In genomic region chr19:10420444-10421239, GRCh38 we compare ENCODE assay signal across 1 cellular context.
TF ChIP-seq lines count a peak whose summit lies in the region.

TSS of gene PDE4A (plus strand) at chr19:10420538. CDS start at chr19:10420765, 227 bp downstream.

TF ChIP-seq in K562, 482 proteins besides CTCF, POLR2A, EP300 and RAD21 (continued from another document and continues in another):
- TF ChIP-seq ZNF592 (IDR thresholded peaks at IDR 0.05) = no peak
- no peak for TF ChIP-seq ZNF586 (CRISPR knock-in tag; conservative IDR thresholded peaks at IDR 0.05)
- TF ChIP-seq, protein P1, sequence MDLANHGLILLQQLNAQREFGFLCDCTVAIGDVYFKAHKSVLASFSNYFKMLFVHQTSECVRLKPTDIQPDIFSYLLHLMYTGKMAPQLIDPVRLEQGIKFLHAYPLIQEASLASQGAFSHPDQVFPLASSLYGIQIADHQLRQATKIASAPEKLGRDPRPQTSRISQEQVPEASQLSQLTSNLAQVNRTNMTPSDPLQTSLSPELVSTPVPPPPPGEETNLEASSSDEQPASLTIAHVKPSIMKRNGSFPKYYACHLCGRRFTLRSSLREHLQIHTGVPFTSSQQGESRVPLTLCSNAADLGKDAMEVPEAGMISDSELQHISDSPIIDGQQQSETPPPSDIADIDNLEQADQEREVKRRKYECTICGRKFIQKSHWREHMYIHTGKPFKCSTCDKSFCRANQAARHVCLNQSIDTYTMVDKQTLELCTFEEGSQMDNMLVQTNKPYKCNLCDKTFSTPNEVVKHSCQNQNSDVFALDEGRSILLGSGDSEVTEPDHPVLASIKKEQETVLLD (IDR thresholded peaks at IDR 0.05) = no peak; the same call in 1 of the 2 replicates
- TF ChIP-seq CBX5 (IDR thresholded peaks at IDR 0.05; ENCODE audit: borderline replicate concordance, low read depth) = 0 out of 2 replicates have a peak, but pooled peaks have one; percentile 43
- TF ChIP-seq SRSF9 (IDR thresholded peaks at IDR 0.05; ENCODE audit: borderline replicate concordance, low read depth, low read length) = no peak
- TF ChIP-seq, protein P2, sequence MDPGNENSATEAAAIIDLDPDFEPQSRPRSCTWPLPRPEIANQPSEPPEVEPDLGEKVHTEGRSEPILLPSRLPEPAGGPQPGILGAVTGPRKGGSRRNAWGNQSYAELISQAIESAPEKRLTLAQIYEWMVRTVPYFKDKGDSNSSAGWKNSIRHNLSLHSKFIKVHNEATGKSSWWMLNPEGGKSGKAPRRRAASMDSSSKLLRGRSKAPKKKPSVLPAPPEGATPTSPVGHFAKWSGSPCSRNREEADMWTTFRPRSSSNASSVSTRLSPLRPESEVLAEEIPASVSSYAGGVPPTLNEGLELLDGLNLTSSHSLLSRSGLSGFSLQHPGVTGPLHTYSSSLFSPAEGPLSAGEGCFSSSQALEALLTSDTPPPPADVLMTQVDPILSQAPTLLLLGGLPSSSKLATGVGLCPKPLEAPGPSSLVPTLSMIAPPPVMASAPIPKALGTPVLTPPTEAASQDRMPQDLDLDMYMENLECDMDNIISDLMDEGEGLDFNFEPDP (CRISPR knock-in tag; IDR thresholded peaks at IDR 0.05) = no peak
- no peak for TF ChIP-seq MCM7 (IDR thresholded peaks at IDR 0.05)
- no peak for TF ChIP-seq BCLAF1 (IDR thresholded peaks at IDR 0.05; ENCODE audit: borderline replicate concordance in 1 of 2, control insufficient read depth in 1 of 2, low read depth in 2 of 2, low read length in 1 of 2)
- TF ChIP-seq, protein P3, sequence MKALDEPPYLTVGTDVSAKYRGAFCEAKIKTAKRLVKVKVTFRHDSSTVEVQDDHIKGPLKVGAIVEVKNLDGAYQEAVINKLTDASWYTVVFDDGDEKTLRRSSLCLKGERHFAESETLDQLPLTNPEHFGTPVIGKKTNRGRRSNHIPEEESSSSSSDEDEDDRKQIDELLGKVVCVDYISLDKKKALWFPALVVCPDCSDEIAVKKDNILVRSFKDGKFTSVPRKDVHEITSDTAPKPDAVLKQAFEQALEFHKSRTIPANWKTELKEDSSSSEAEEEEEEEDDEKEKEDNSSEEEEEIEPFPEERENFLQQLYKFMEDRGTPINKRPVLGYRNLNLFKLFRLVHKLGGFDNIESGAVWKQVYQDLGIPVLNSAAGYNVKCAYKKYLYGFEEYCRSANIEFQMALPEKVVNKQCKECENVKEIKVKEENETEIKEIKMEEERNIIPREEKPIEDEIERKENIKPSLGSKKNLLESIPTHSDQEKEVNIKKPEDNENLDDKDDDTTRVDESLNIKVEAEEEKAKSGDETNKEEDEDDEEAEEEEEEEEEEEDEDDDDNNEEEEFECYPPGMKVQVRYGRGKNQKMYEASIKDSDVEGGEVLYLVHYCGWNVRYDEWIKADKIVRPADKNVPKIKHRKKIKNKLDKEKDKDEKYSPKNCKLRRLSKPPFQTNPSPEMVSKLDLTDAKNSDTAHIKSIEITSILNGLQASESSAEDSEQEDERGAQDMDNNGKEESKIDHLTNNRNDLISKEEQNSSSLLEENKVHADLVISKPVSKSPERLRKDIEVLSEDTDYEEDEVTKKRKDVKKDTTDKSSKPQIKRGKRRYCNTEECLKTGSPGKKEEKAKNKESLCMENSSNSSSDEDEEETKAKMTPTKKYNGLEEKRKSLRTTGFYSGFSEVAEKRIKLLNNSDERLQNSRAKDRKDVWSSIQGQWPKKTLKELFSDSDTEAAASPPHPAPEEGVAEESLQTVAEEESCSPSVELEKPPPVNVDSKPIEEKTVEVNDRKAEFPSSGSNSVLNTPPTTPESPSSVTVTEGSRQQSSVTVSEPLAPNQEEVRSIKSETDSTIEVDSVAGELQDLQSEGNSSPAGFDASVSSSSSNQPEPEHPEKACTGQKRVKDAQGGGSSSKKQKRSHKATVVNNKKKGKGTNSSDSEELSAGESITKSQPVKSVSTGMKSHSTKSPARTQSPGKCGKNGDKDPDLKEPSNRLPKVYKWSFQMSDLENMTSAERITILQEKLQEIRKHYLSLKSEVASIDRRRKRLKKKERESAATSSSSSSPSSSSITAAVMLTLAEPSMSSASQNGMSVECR (CRISPR knock-in tag; IDR thresholded peaks at IDR 0.05) = peak; percentile 39; the same call in 1 of the 2 replicates
- no peak for TF ChIP-seq DMBX1 (CRISPR knock-in tag; IDR thresholded peaks at IDR 0.05; ENCODE audit: borderline replicate concordance)
- TF ChIP-seq, protein P4, sequence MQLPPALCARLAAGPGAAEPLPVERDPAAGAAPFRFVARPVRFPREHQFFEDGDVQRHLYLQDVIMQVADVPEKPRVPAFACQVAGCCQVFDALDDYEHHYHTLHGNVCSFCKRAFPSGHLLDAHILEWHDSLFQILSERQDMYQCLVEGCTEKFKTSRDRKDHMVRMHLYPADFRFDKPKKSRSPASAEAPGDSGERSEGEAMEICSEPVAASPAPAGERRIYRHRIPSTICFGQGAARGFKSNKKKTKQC (CRISPR knock-in tag; IDR thresholded peaks at IDR 0.05) = no peak
- no peak for TF ChIP-seq NFYB (IDR thresholded peaks at IDR 0.05; ENCODE audit: extremely low read depth, insufficient read length)
- no peak for TF ChIP-seq TEAD2 (tag; IDR thresholded peaks at IDR 0.05)
- no peak for TF ChIP-seq RFX7 (CRISPR knock-in tag; IDR thresholded peaks at IDR 0.05)
- TF ChIP-seq YY1 (IDR thresholded peaks at IDR 0.05; ENCODE audit: borderline replicate concordance in 1 of 3, control insufficient read depth in 1 of 3, extremely low read depth in 1 of 3, insufficient read depth in 3 of 3, insufficient read length in 1 of 3, insufficient replicate concordance in 2 of 3, low read depth in 1 of 3, low read length in 2 of 3) = peak in 2 of 3 experiments; percentile 12 to 56
- TF ChIP-seq COPS2 (conservative IDR thresholded peaks at IDR 0.05) = no peak
- TF ChIP-seq ETV5 (CRISPR knock-in tag; IDR thresholded peaks at IDR 0.05; ENCODE audit: low read depth) = 0 out of 2 replicates have a peak, but pooled peaks have one; percentile 41
- no peak for TF ChIP-seq TRIM28 (IDR thresholded peaks at IDR 0.05)
- no peak for TF ChIP-seq PHB2 (IDR thresholded peaks at IDR 0.05; ENCODE audit: low read depth)
- TF ChIP-seq FOXA1 (IDR thresholded peaks at IDR 0.05; ENCODE audit: borderline replicate concordance) = no peak
- TF ChIP-seq, protein P5, sequence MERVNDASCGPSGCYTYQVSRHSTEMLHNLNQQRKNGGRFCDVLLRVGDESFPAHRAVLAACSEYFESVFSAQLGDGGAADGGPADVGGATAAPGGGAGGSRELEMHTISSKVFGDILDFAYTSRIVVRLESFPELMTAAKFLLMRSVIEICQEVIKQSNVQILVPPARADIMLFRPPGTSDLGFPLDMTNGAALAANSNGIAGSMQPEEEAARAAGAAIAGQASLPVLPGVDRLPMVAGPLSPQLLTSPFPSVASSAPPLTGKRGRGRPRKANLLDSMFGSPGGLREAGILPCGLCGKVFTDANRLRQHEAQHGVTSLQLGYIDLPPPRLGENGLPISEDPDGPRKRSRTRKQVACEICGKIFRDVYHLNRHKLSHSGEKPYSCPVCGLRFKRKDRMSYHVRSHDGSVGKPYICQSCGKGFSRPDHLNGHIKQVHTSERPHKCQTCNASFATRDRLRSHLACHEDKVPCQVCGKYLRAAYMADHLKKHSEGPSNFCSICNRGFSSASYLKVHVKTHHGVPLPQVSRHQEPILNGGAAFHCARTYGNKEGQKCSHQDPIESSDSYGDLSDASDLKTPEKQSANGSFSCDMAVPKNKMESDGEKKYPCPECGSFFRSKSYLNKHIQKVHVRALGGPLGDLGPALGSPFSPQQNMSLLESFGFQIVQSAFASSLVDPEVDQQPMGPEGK (CRISPR knock-in tag; IDR thresholded peaks at IDR 0.05; ENCODE audit: borderline replicate concordance) = no peak
- TF ChIP-seq HDAC6 (IDR thresholded peaks at IDR 0.05; ENCODE audit: low read depth, low read length) = peak; percentile 98
- TF ChIP-seq, protein P6, sequence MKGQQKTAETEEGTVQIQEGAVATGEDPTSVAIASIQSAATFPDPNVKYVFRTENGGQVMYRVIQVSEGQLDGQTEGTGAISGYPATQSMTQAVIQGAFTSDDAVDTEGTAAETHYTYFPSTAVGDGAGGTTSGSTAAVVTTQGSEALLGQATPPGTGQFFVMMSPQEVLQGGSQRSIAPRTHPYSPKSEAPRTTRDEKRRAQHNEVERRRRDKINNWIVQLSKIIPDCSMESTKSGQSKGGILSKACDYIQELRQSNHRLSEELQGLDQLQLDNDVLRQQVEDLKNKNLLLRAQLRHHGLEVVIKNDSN (CRISPR knock-in tag; IDR thresholded peaks at IDR 0.05) = no peak
- TF ChIP-seq ZNF384 (IDR thresholded peaks at IDR 0.05; ENCODE audit: low read depth, low read length) = no peak
- TF ChIP-seq NKRF (IDR thresholded peaks at IDR 0.05; ENCODE audit: borderline replicate concordance) = no peak
- no peak; the same call in 1 of the 2 replicates for TF ChIP-seq KDM2B (CRISPR knock-in tag; IDR thresholded peaks at IDR 0.05)
- no peak for TF ChIP-seq NCOA4 (IDR thresholded peaks at IDR 0.05; ENCODE audit: partially characterized antibody)
- no peak for TF ChIP-seq ZNF282 (CRISPR knock-in tag; IDR thresholded peaks at IDR 0.05)
- TF ChIP-seq, protein P7, sequence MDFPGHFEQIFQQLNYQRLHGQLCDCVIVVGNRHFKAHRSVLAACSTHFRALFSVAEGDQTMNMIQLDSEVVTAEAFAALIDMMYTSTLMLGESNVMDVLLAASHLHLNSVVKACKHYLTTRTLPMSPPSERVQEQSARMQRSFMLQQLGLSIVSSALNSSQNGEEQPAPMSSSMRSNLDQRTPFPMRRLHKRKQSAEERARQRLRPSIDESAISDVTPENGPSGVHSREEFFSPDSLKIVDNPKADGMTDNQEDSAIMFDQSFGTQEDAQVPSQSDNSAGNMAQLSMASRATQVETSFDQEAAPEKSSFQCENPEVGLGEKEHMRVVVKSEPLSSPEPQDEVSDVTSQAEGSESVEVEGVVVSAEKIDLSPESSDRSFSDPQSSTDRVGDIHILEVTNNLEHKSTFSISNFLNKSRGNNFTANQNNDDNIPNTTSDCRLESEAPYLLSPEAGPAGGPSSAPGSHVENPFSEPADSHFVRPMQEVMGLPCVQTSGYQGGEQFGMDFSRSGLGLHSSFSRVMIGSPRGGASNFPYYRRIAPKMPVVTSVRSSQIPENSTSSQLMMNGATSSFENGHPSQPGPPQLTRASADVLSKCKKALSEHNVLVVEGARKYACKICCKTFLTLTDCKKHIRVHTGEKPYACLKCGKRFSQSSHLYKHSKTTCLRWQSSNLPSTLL (IDR thresholded peaks at IDR 0.05) = no peak
- TF ChIP-seq ZNF76 (CRISPR knock-in tag; IDR thresholded peaks at IDR 0.05; ENCODE audit: borderline replicate concordance) = no peak
- TF ChIP-seq GABPB2 (CRISPR knock-in tag; conservative IDR thresholded peaks at IDR 0.05) = no peak
- no peak for TF ChIP-seq ZNF79 (CRISPR knock-in tag; IDR thresholded peaks at IDR 0.05; ENCODE audit: low read depth)
- peak; percentile 16; the same call in 1 of the 2 replicates for TF ChIP-seq ARID2 (IDR thresholded peaks at IDR 0.05)
